ENCODE assay signal across 10 cellular contexts in genomic region chr12:46367351-46368029, GRCh38. TPM values are rescaled to one million over a fixed set of nuclear protein-coding genes. Genes with fewer than 3 reads are reported as not detected.
A peak's percentile ranks its signal among the peaks of the same experiment; 100 is the strongest.
DNase-seq lines count a peak whose midpoint lies in the region; ATAC-seq, FAIRE-seq and TF ChIP-seq lines count a peak whose summit lies in the region.
"Had no signal": no experiment of that assay in that cellular context is flagged by ENCODE, and none has a peak within 500 bp of the region (broad histone marks: within the 10 kb centered on the region; RNA-seq: fewer than 3 reads in every experiment).

No MANE protein-coding gene starts in this region.

- in situ Hi-C loops in gastrocnemius medialis (cut with MboI; ENCODE audit: low sequenced_read_pairs in 4 of 4) (loop anchor here in 3 of 4 donors (10.0 to 25.0 kb wide), 3 partner anchors 295 to 380 kb away; partner anchors contain the start of gene SCAF11 (in 1 of the 3)), GM13977 (cut with MboI; ENCODE audit: low pct_unique_long_range_greater_than_20kb, low sequenced_read_pairs, unreplicated experiment) (loop anchor here (25.0 kb wide), 1 partner anchor 295 kb away; no protein-coding TSS in a partner anchor)

- H3K4me1 Mint-ChIP-seq in activated CD4-positive, alpha-beta memory T cell treated with anti-CD3 and anti-CD28 coated beads, Interleukin-2, amount 10 ng/mL, durations not matched to agents 7 days and 5 days = peaks cover 78% of the 10 kb centered on the region

- H3K27ac Mint-ChIP-seq in activated CD4-positive, alpha-beta memory T cell treated with anti-CD3 and anti-CD28 coated beads, Interleukin-2, amount 10 ng/mL, durations not matched to agents 7 days and 5 days = peak overlapping the region; percentile 15

- intact Hi-C loops in gastrocnemius medialis (cut with DNase I; ENCODE audit: low total_unique reads) = loop anchor here (5.0 kb wide), 1 partner anchor 250 kb away; no protein-coding TSS in a partner anchor

- CTCF ChIA-PET in activated CD4-positive, alpha-beta memory T cell treated with anti-CD3 and anti-CD28 coated beads, Interleukin-2, amount 10 ng/mL, durations not matched to agents 7 days and 5 days (lab: Charles Lee) = interaction anchor here (1.1 to 1.5 kb wide), 3 partner anchors 11 to 294 kb away, joined by 3 to 4 read pairs (median 4); no protein-coding TSS in a partner anchor

- ATAC-seq in gastrocnemius medialis (no peak), GM21786 (IDR thresholded peaks at IDR 0.05; ENCODE audit: unreplicated experiment) (no peak)

- POLR2A ChIA-PET in activated CD4-positive, alpha-beta memory T cell treated with anti-CD3 and anti-CD28 coated beads, Interleukin-2, amount 10 ng/mL, durations not matched to agents 7 days and 5 days (lab: Charles Lee) = interaction anchor here (0.8 to 6.7 kb wide), 12 partner anchors 11 to 156 kb away, joined by 3 to 63 read pairs (median 4); partner anchors contain the start of gene SLC38A1

- H3K4me1 ChIP-seq in gastrocnemius medialis = peaks cover 79 to 80% of the 10 kb centered on the region in 2 donors

- no peaks in the 10 kb centered on the region for H3K9me3 ChIP-seq in gastrocnemius medialis
- H3K9me3 ChIP-seq: SJCRH30 had no signal

- no peak for DNase-seq in GM12891 (ENCODE audit: insufficient read length, low spot score)
- DNase-seq in activated CD4-positive, alpha-beta memory T cell treated with anti-CD3 and anti-CD28 coated beads, Interleukin-2, amount 10 ng/mL, durations not matched to agents 7 days and 5 days = no peak
- peak; percentile 19 for DNase-seq in fibroblast of peridontal ligament (ENCODE audit: extremely low read depth)
- DNase-seq in gastrocnemius medialis = no peak
- DNase-seq in GM13977 (ENCODE audit: low spot score) = no peak
- no peak for DNase-seq in NCI-H2196 (lab: John Stamatoyannopoulos, UW; ENCODE audit: unreplicated experiment)
- DNase-seq in AG08395 (ENCODE audit: low spot score) = no peak

- TF ChIP-seq CTCF in gastrocnemius medialis (IDR thresholded peaks at IDR 0.05 in 4 of 5, conservative IDR thresholded peaks at IDR 0.05 in 1 of 5) (no peak), GM13977 (IDR thresholded peaks at IDR 0.05; ENCODE audit: extremely low read depth, insufficient read depth, missing control alignments) (no peak)

- peak; percentile 23 for FAIRE-seq in GM12891 (lab: Jason Lieb, UNC)
- FAIRE-seq: endometrium had no signal

- H3K36me3 Mint-ChIP-seq in activated CD4-positive, alpha-beta memory T cell treated with anti-CD3 and anti-CD28 coated beads, Interleukin-2, amount 10 ng/mL, durations not matched to agents 7 days and 5 days (ENCODE audit: low read depth) = peaks cover 95% of the 10 kb centered on the region

- H3K36me3 ChIP-seq in gastrocnemius medialis = peaks cover 9 to 91% of the 10 kb centered on the region in 2 donors

- H3K27me3 Mint-ChIP-seq in activated CD4-positive, alpha-beta memory T cell treated with anti-CD3 and anti-CD28 coated beads, Interleukin-2, amount 10 ng/mL, durations not matched to agents 7 days and 5 days = no peaks in the 10 kb centered on the region

- H3K27ac ChIP-seq in gastrocnemius medialis = peak overlapping the region; percentile 93 to 97 (median 95)
- H3K27ac ChIP-seq: SJCRH30 had no signal

- no peaks in the 10 kb centered on the region for H3K27me3 ChIP-seq in gastrocnemius medialis
- H3K27me3 ChIP-seq: SJCRH30 had no signal

- H3K4me3 ChIP-seq in gastrocnemius medialis = peak overlapping the region; percentile 68 to 87 (median 80)
- H3K4me3 ChIP-seq: SJCRH30 had no signal

- TF ChIP-seq POLR2A in GM12891 (IDR thresholded peaks at IDR 0.05; ENCODE audit: low read depth, low read length) (no peak), gastrocnemius medialis (IDR thresholded peaks at IDR 0.05) (no peak)

- peak overlapping the region; percentile 91 for H3K4me3 Mint-ChIP-seq in activated CD4-positive, alpha-beta memory T cell treated with anti-CD3 and anti-CD28 coated beads, Interleukin-2, amount 10 ng/mL, durations not matched to agents 7 days and 5 days

- H3K9me3 Mint-ChIP-seq in activated CD4-positive, alpha-beta memory T cell treated with anti-CD3 and anti-CD28 coated beads, Interleukin-2, amount 10 ng/mL, durations not matched to agents 7 days and 5 days = no peaks in the 10 kb centered on the region

TF ChIP-seq in GM12891, 5 proteins besides CTCF, POLR2A, EP300 and RAD21:
- TF ChIP-seq TAF1 (IDR thresholded peaks at IDR 0.05; ENCODE audit: low read depth, low read length) = no peak
- TF ChIP-seq POLR2AphosphoS5 (IDR thresholded peaks at IDR 0.05; ENCODE audit: low read depth, low read length) = no peak
- TF ChIP-seq PAX5 (IDR thresholded peaks at IDR 0.05; ENCODE audit: insufficient read depth, low read length, severe bottlenecking) = no peak
- TF ChIP-seq POU2F2 (IDR thresholded peaks at IDR 0.05; ENCODE audit: low read depth, low read length) = no peak

RNA-seq across cellular contexts. Expression of gene SLC38A2, which starts 5.1 kb away (rescaled TPM):
- polyA plus RNA-seq in GM12891 (2012; ENCODE audit: low read depth, missing spikeins) = 31.8 TPM
- total RNA-seq in activated CD4-positive, alpha-beta memory T cell treated with anti-CD3 and anti-CD28 coated beads, Interleukin-2, amount 10 ng/mL, durations not matched to agents 7 days and 5 days = 100 to 1,000 TPM; 265 to 267 TPM
- 100 to 1,000 TPM; 260 to 853 (median 400) TPM for total RNA-seq in gastrocnemius medialis
